ENCODE assay signal across 13 cellular contexts in the genomic region with DNA sequence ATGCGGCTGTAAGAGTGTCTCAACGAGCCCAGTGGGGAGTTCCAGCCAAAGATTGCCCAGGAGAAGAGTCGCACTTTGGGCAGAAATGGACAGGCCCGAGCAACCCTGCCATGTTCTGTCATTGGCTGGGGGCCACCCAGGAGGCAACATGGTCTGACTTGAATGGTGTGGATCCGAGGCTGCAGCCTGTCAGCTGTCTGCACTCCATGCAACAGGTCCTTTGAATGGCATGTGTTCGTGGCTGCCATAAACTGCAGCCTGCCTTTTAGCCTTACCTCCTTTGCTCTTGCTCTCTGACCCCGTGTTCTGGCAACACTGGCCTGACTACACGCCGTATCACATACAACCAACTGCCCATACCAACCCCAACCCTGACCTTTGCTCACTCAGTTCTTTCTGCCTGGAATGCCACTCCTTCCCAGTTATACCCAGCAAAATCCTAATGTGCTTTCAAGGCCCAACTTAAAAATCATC. TPM values are rescaled to one million over a fixed set of nuclear protein-coding genes. Genes with fewer than 3 reads are reported as not detected.
A peak's percentile ranks its signal among the peaks of the same experiment; 100 is the strongest.
DNase-seq lines count a peak whose midpoint lies in the region; ATAC-seq and TF ChIP-seq lines count a peak whose summit lies in the region.
"Had no signal": no experiment of that assay in that cellular context is flagged by ENCODE, and none has a peak within 500 bp of the region (broad histone marks: within the 10 kb centered on the region; RNA-seq: fewer than 3 reads in every experiment).

No MANE protein-coding gene starts in this region.

- peak; percentile 5 for ATAC-seq in left ventricle myocardium superior
- ATAC-seq in naive thymus-derived CD4-positive, alpha-beta T cell = no peak
- ATAC-seq in GM21576 (IDR thresholded peaks at IDR 0.05; ENCODE audit: unreplicated experiment) = no peak
- ATAC-seq: left lung had no signal

- no peak overlapping the region for H3K4me3 Mint-ChIP-seq in chondrocyte (ENCODE audit: unreplicated experiment)
- H3K4me3 Mint-ChIP-seq in naive thymus-derived CD4-positive, alpha-beta T cell = peak overlapping the region in 3 of 10 donors; percentile 4 to 51 (median 4)
- H3K4me3 Mint-ChIP-seq in endodermal cell = no peak overlapping the region

- intact Hi-C loops in left ventricle myocardium superior (cut with micrococcal nuclease) = no loop called here
- intact Hi-C loops in naive thymus-derived CD4-positive, alpha-beta T cell (cut with micrococcal nuclease) = no loop called here

- H3K27me3 ChIP-seq in right atrium auricular region = no peaks in the 10 kb centered on the region
- no peaks in the 10 kb centered on the region for H3K27me3 ChIP-seq in naive thymus-derived CD4-positive, alpha-beta T cell (ENCODE audit: control insufficient read depth in 2 of 2, insufficient read depth in 2 of 2, low read length in 2 of 2)
- H3K27me3 ChIP-seq in endodermal cell (ENCODE audit: control insufficient read depth, insufficient read depth, low read length, poor library complexity, severe bottlenecking) = no peaks in the 10 kb centered on the region
- H3K27me3 ChIP-seq: left lung, vagina had no signal

- POLR2A ChIA-PET in naive thymus-derived CD4-positive, alpha-beta T cell (lab: Charles Lee) = interaction anchor here (0.7 to 6.8 kb wide), 6 partner anchors 14 to 54 kb away, joined by 3 to 67 read pairs (median 3); a partner anchor contains a TSS

- H3K9me3 Mint-ChIP-seq in chondrocyte (ENCODE audit: low read depth) (no peaks in the 10 kb centered on the region), endodermal cell (no peaks in the 10 kb centered on the region)
- peaks cover 0 to 2% (median 0%) of the 10 kb centered on the region in 11 donors for H3K9me3 Mint-ChIP-seq in naive thymus-derived CD4-positive, alpha-beta T cell

- H3K36me3 ChIP-seq in right atrium auricular region (no peaks in the 10 kb centered on the region), endodermal cell (ENCODE audit: control insufficient read depth, insufficient read depth, low read length) (no peaks in the 10 kb centered on the region)
- peaks cover 0 to 7% (median 4%) of the 10 kb centered on the region in 3 experiments for H3K36me3 ChIP-seq in naive thymus-derived CD4-positive, alpha-beta T cell (ENCODE audit: control insufficient read depth in 2 of 3, insufficient read depth in 3 of 3, low read length in 3 of 3)
- H3K36me3 ChIP-seq: left lung, vagina had no signal

- H3K27ac Mint-ChIP-seq in chondrocyte (ENCODE audit: unreplicated experiment) (peak overlapping the region; percentile 60), endodermal cell (no peak overlapping the region)
- peak overlapping the region in 7 of 9 donors; percentile 33 to 99 (median 75) for H3K27ac Mint-ChIP-seq in naive thymus-derived CD4-positive, alpha-beta T cell

- H3K27me3 Mint-ChIP-seq in chondrocyte (ENCODE audit: low read depth) = no peaks in the 10 kb centered on the region
- no peaks in the 10 kb centered on the region for H3K27me3 Mint-ChIP-seq in naive thymus-derived CD4-positive, alpha-beta T cell
- H3K27me3 Mint-ChIP-seq in endodermal cell (ENCODE audit: insufficient read depth) = peaks cover 2% of the 10 kb centered on the region

- DNase-seq in left ventricle myocardium superior (peak; percentile 46), right atrium auricular region (ENCODE audit: low spot score) (no peak), chondrocyte (ENCODE audit: low spot score) (no peak), endodermal cell (no peak), iPS-NIHi7 (ENCODE audit: extremely low spot score) (no peak), NCI-H2081 (lab: John Stamatoyannopoulos, UW) (no peak)
- DNase-seq in naive thymus-derived CD4-positive, alpha-beta T cell = no peak
- DNase-seq: cortex of kidney, KBM-7, left lung, NCI-H2171 had no signal

- WGBS in endodermal cell (ENCODE audit: insufficient coverage in 1 of 2, insufficient read length in 1 of 2), 2 experiments = 70 to 84% methylated on average over 9 of the region's 9 CpGs

- peaks cover 56% of the 10 kb centered on the region for H3K4me1 Mint-ChIP-seq in chondrocyte (ENCODE audit: low read depth)
- peaks cover 69 to 97% (median 91%) of the 10 kb centered on the region in 7 donors for H3K4me1 Mint-ChIP-seq in naive thymus-derived CD4-positive, alpha-beta T cell
- H3K4me1 Mint-ChIP-seq in endodermal cell = peaks cover 23% of the 10 kb centered on the region

- TF ChIP-seq CTCF in right atrium auricular region (IDR thresholded peaks at IDR 0.05) = no peak
- no peak for TF ChIP-seq CTCF in chondrocyte (IDR thresholded peaks at IDR 0.05)
- TF ChIP-seq CTCF in endodermal cell (conservative IDR thresholded peaks at IDR 0.05) = no peak

- H3K4me3 ChIP-seq in right atrium auricular region (no peak overlapping the region), endodermal cell (ENCODE audit: low read length) (no peak overlapping the region)
- no peak overlapping the region for H3K4me3 ChIP-seq in naive thymus-derived CD4-positive, alpha-beta T cell (ENCODE audit: low read length)
- H3K4me3 ChIP-seq: left lung, vagina had no signal

- H3K9ac ChIP-seq in endodermal cell (ENCODE audit: extremely low read depth, low read length, poor library complexity, severe bottlenecking) = no peak overlapping the region

- H3K36me3 Mint-ChIP-seq in chondrocyte (ENCODE audit: low read depth) = no peaks in the 10 kb centered on the region
- peaks cover 0 to 41% (median 27%) of the 10 kb centered on the region in 5 donors for H3K36me3 Mint-ChIP-seq in naive thymus-derived CD4-positive, alpha-beta T cell
- H3K36me3 Mint-ChIP-seq in endodermal cell (ENCODE audit: low read depth) = no peaks in the 10 kb centered on the region

- H3K9me3 ChIP-seq in right atrium auricular region (no peaks in the 10 kb centered on the region), endodermal cell (ENCODE audit: control insufficient read depth, low read length) (no peaks in the 10 kb centered on the region)
- H3K9me3 ChIP-seq in naive thymus-derived CD4-positive, alpha-beta T cell (ENCODE audit: control insufficient read depth in 2 of 3, low read length in 3 of 3) = no peaks in the 10 kb centered on the region
- H3K9me3 ChIP-seq: left lung, vagina had no signal

- H3K4me1 ChIP-seq in right atrium auricular region (peaks cover 0 to 56% of the 10 kb centered on the region in 2 donors), endodermal cell (ENCODE audit: control insufficient read depth, insufficient read depth, low read length) (peaks cover 4% of the 10 kb centered on the region)
- peaks cover 71 to 90% of the 10 kb centered on the region in 2 donors for H3K4me1 ChIP-seq in naive thymus-derived CD4-positive, alpha-beta T cell (ENCODE audit: control insufficient read depth in 2 of 2, insufficient read depth in 2 of 2, low read length in 2 of 2)

- no peak overlapping the region for H3K27ac ChIP-seq in right atrium auricular region
- no peak overlapping the region for H3K27ac ChIP-seq in naive thymus-derived CD4-positive, alpha-beta T cell (ENCODE audit: low read depth, low read length)
- no peak overlapping the region for H3K27ac ChIP-seq in endodermal cell (ENCODE audit: low read depth, low read length)
- H3K27ac ChIP-seq: vagina had no signal

- CTCF ChIA-PET in naive thymus-derived CD4-positive, alpha-beta T cell (lab: Charles Lee) = interaction anchor here (2.8 kb wide), 1 partner anchor 56 kb away, joined by 7 read pairs; a partner anchor contains a TSS

RNA-seq across cellular contexts. Expression of a gene that starts 55.7 kb away (rescaled TPM):
- 12.6 TPM for total RNA-seq in left ventricle myocardium superior
- 10 to 100 TPM; 10.1 to 15.8 TPM for total RNA-seq in right atrium auricular region
- 10.8 to 17.8 TPM (median 16.3 TPM) in 3 replicates for total RNA-seq in chondrocyte
- total RNA-seq in naive thymus-derived CD4-positive, alpha-beta T cell = 100 to 1,000 TPM; 118 to 632 (median 549) TPM
- 100 to 1,000 TPM; 148 to 174 TPM for polyA plus RNA-seq in naive thymus-derived CD4-positive, alpha-beta T cell
- 1 to 10 TPM; 5.6 to 7.3 TPM for total RNA-seq in endodermal cell
- 2.2 TPM for polyA plus RNA-seq in endodermal cell (2013, experiment 1 of 2)
- polyA plus RNA-seq in endodermal cell (2013, experiment 2 of 2) = 4.5 TPM
